8 cellular contexts compared by ENCODE assay signal in genomic region chr17:2708585-2709172, GRCh38. TPM values are rescaled to one million over a fixed set of nuclear protein-coding genes. Genes with fewer than 3 reads are reported as not detected.
DNase-seq lines count a peak whose midpoint lies in the region; ATAC-seq and TF ChIP-seq lines count a peak whose summit lies in the region.

No MANE protein-coding gene starts in this region.

- no peak for ATAC-seq in activated T-cell treated with anti-CD3 and anti-CD28 coated beads, Interleukin-2, amount 50 U/mL, for 72 hours (replicated peaks in 1 of 2)
- ATAC-seq in memory B cell (ENCODE audit: low read depth) (no peak), HG03432 (IDR thresholded peaks at IDR 0.05; ENCODE audit: unreplicated experiment) (no peak)

- H3K9me3 ChIP-seq in testis, result no peaks in the 10 kb centered on the region

- 57 to 65% methylated on average over 13 to 21 of the region's 21 CpGs for WGBS in testis, 2 donors

- H3K9me3 Mint-ChIP-seq in activated T-cell treated with anti-CD3 and anti-CD28 coated beads, Interleukin-2, amount 50 U/mL, for 72 hours, result no peaks in the 10 kb centered on the region
- no peaks in the 10 kb centered on the region for H3K9me3 Mint-ChIP-seq in activated naive CD8-positive, alpha-beta T cell treated with anti-CD3 and anti-CD28 coated beads for 36 hours
- no peaks in the 10 kb centered on the region for H3K9me3 Mint-ChIP-seq in memory B cell

- H3K4me3 Mint-ChIP-seq in activated T-cell treated with anti-CD3 and anti-CD28 coated beads, Interleukin-2, amount 50 U/mL, for 72 hours, result peak overlapping the region; percentile 48 to 81
- peak overlapping the region; percentile 95 for H3K4me3 Mint-ChIP-seq in activated naive CD8-positive, alpha-beta T cell treated with anti-CD3 and anti-CD28 coated beads for 36 hours
- peak overlapping the region; percentile 87 for H3K4me3 Mint-ChIP-seq in memory B cell

- H3K4me3 ChIP-seq in testis, result peak overlapping the region in 1 of 2 donors; percentile 0

- H3K4me1 Mint-ChIP-seq in activated T-cell treated with anti-CD3 and anti-CD28 coated beads, Interleukin-2, amount 50 U/mL, for 72 hours (ENCODE audit: low read depth), result peaks cover 43% of the 10 kb centered on the region
- peaks cover 36% of the 10 kb centered on the region for H3K4me1 Mint-ChIP-seq in activated naive CD8-positive, alpha-beta T cell treated with anti-CD3 and anti-CD28 coated beads for 36 hours
- H3K4me1 Mint-ChIP-seq in memory B cell, result peaks cover 39% of the 10 kb centered on the region

- no peaks in the 10 kb centered on the region for H3K27me3 Mint-ChIP-seq in activated T-cell treated with anti-CD3 and anti-CD28 coated beads, Interleukin-2, amount 50 U/mL, for 72 hours (ENCODE audit: low read depth)
- H3K27me3 Mint-ChIP-seq in activated naive CD8-positive, alpha-beta T cell treated with anti-CD3 and anti-CD28 coated beads for 36 hours, result no peaks in the 10 kb centered on the region
- H3K27me3 Mint-ChIP-seq in memory B cell, result no peaks in the 10 kb centered on the region

- peak overlapping the region; percentile 84 for H3K27ac Mint-ChIP-seq in activated T-cell treated with anti-CD3 and anti-CD28 coated beads, Interleukin-2, amount 50 U/mL, for 72 hours
- H3K27ac Mint-ChIP-seq in activated naive CD8-positive, alpha-beta T cell treated with anti-CD3 and anti-CD28 coated beads for 36 hours, result peak overlapping the region; percentile 60
- peak overlapping the region; percentile 89 for H3K27ac Mint-ChIP-seq in memory B cell

- H3K27ac ChIP-seq in testis, result peak overlapping the region; percentile 56 to 62

- TF ChIP-seq CTCF in testis (IDR thresholded peaks at IDR 0.05), result no peak

- DNase-seq in activated T-cell treated with anti-CD3 and anti-CD28 coated beads, Interleukin-2, amount 50 U/mL, for 72 hours, result no peak
- DNase-seq in activated T-cell treated with anti-CD3 and anti-CD28 coated beads for 4 hours, result no peak
- no peak for DNase-seq in activated naive CD8-positive, alpha-beta T cell treated with anti-CD3 and anti-CD28 coated beads for 36 hours
- no peak for DNase-seq in memory B cell (ENCODE audit: low spot score in 2 of 2)
- DNase-seq in testis, result no peak
- DNase-seq in HT-29 (ENCODE audit: low spot score), result no peak
- DNase-seq in SIG-M5 treated with dmso at 0.1 percent for 504 hours (lab: John Stamatoyannopoulos, UW; ENCODE audit: unreplicated experiment), result no peak

- peaks cover 0 to 4% of the 10 kb centered on the region in 2 donors for H3K36me3 Mint-ChIP-seq in activated T-cell treated with anti-CD3 and anti-CD28 coated beads, Interleukin-2, amount 50 U/mL, for 72 hours (ENCODE audit: insufficient read depth in 2 of 2)
- H3K36me3 Mint-ChIP-seq in activated naive CD8-positive, alpha-beta T cell treated with anti-CD3 and anti-CD28 coated beads for 36 hours, result peaks cover 13% of the 10 kb centered on the region
- H3K36me3 Mint-ChIP-seq in memory B cell, result peaks cover 6% of the 10 kb centered on the region

- no peak for TF ChIP-seq POLR2A in testis (IDR thresholded peaks at IDR 0.05)

- peaks cover 45% of the 10 kb centered on the region for H3K4me1 ChIP-seq in testis

- H3K36me3 ChIP-seq in testis (ENCODE audit: low read depth, missing control alignments), result no peaks in the 10 kb centered on the region

- intact Hi-C loops in testis (cut with DNase I; ENCODE audit: low total_unique reads), result no loop called here

- H3K27me3 ChIP-seq in testis, result no peaks in the 10 kb centered on the region

RNA-seq across cellular contexts. Expression of gene CLUH, which starts 2.9 kb away (rescaled TPM):
- 10 to 100 TPM; 32.1 to 49.7 TPM for total RNA-seq in activated T-cell treated with anti-CD3 and anti-CD28 coated beads, Interleukin-2, amount 50 U/mL, for 72 hours
- total RNA-seq in activated naive CD8-positive, alpha-beta T cell treated with anti-CD3 and anti-CD28 coated beads for 36 hours, result 100 to 1,000 TPM; 162 to 171 TPM
- 100 to 1,000 TPM; 173 to 183 TPM for total RNA-seq in testis
- 60.1 TPM for polyA plus RNA-seq in testis (ENCODE audit: insufficient read depth, low read depth, low replicate concordance)
- 156 and 168 TPM in 2 replicates for total RNA-seq in HT-29 (2014; rRNA removed; shearing (Covaris generic))

RNA-seq across cellular contexts. Expression of gene CCDC92B, which starts 40.8 kb away (rescaled TPM):
- total RNA-seq in activated T-cell treated with anti-CD3 and anti-CD28 coated beads, Interleukin-2, amount 50 U/mL, for 72 hours, result under 1 TPM in 1 of 2 donors, not detected in 1; 0.14 TPM
- not detected for total RNA-seq in activated naive CD8-positive, alpha-beta T cell treated with anti-CD3 and anti-CD28 coated beads for 36 hours
- total RNA-seq in testis, result 1 to 10 TPM; 3.9 to 4.0 TPM
- 2.2 TPM for polyA plus RNA-seq in testis (ENCODE audit: insufficient read depth, low read depth, low replicate concordance)
- 0.18 TPM in 2 replicates for total RNA-seq in HT-29 (2014; rRNA removed; shearing (Covaris generic))
